ENCODE assay signal across 9 cellular contexts in genomic region chr14:55297611-55298323, GRCh38. TPM values are rescaled to one million over a fixed set of nuclear protein-coding genes. Genes with fewer than 3 reads are reported as not detected.
A peak's percentile ranks its signal among the peaks of the same experiment; 100 is the strongest.
DNase-seq lines count a peak whose midpoint lies in the region; ATAC-seq and TF ChIP-seq lines count a peak whose summit lies in the region.
"Had no signal": no experiment of that assay in that cellular context is flagged by ENCODE, and none has a peak within 500 bp of the region (broad histone marks: within the 10 kb centered on the region; RNA-seq: fewer than 3 reads in every experiment).

No MANE protein-coding gene starts in this region.

- H3K27me3 ChIP-seq in mammary epithelial cell (ENCODE audit: insufficient read depth, low read length) (no peaks in the 10 kb centered on the region), prostate gland (replicated peaks; ENCODE audit: insufficient read depth) (no peaks in the 10 kb centered on the region)

- peak; percentile 59 for TF ChIP-seq CTCF in LNCAP (IDR thresholded peaks at IDR 0.05)
- peak; percentile 24 to 50 for TF ChIP-seq CTCF in mammary epithelial cell (conservative IDR thresholded peaks at IDR 0.05 in 1 of 2, IDR thresholded peaks at IDR 0.05 in 1 of 2; ENCODE audit: extremely low read depth in 1 of 2, insufficient read depth in 1 of 2, low read depth in 1 of 2, low read length in 2 of 2)
- peak in 3 of 4 experiments; percentile 24 to 51 (median 48) for TF ChIP-seq CTCF in prostate gland (IDR thresholded peaks at IDR 0.05)

- BruUV-seq in mammary epithelial cell (replicated peaks; lab: Mats Ljungman, UMichigan), result no TSS peak

- WGBS in mammary epithelial cell (ENCODE audit: low coverage, missing lambda C conversion rate), result 13% methylated on average over 6 of the region's 6 CpGs
- WGBS in prostate gland, result 26% methylated on average over 6 of the region's 6 CpGs

- H3K4me3 ChIP-seq in mammary epithelial cell (replicated peaks in 1 of 3; ENCODE audit: insufficient read depth in 1 of 3, low read depth in 2 of 3, low read length in 3 of 3) (peak overlapping the region in 2 of 3 experiments; percentile 22 to 36), prostate gland (no peak overlapping the region)

- H3K9me3 ChIP-seq in mammary epithelial cell (replicated peaks; ENCODE audit: insufficient read depth, low read length), result no peaks in the 10 kb centered on the region
- H3K9me3 ChIP-seq in prostate gland, result no peaks in the 10 kb centered on the region

- ATAC-seq in GM18517 (IDR thresholded peaks at IDR 0.05; ENCODE audit: unreplicated experiment), result no peak

- H3K27ac ChIP-seq in mammary epithelial cell (ENCODE audit: insufficient read depth, low read depth, low read length) (peak overlapping the region; percentile 41), prostate gland (no peak overlapping the region)

- CTCF ChIA-PET in mammary epithelial cell (lab: Charles Lee; ENCODE audit: low non-redundant PET), result no interaction called here

- DNase-seq in NCI-H748 (lab: John Stamatoyannopoulos, UW; ENCODE audit: unreplicated experiment) (peak; percentile 21), NCI-H748 treated with DMSO at 0.1 percent for 48 hours (lab: John Stamatoyannopoulos, UW) (no peak), mammary epithelial cell (peak; percentile 67), prostate gland (ENCODE audit: low spot score) (peak; percentile 73), DMS 273 treated with DMSO at 0.1 percent for 48 hours (lab: John Stamatoyannopoulos, UW) (no peak), DMS114 treated with DMSO at 0.1 percent for 48 hours (lab: John Stamatoyannopoulos, UW; ENCODE audit: unreplicated experiment) (no peak)
- DNase-seq: SW 1271 had no signal

- TF ChIP-seq POLR2A in prostate gland (IDR thresholded peaks at IDR 0.05), result no peak

- peak overlapping the region; percentile 52 for H2AFZ ChIP-seq in mammary epithelial cell (ENCODE audit: low read depth, low read length)

- in situ Hi-C loops in mammary epithelial cell (cut with MboI; ENCODE audit: low sequenced_read_pairs in 2 of 2), result no loop called here

- H3K9ac ChIP-seq in mammary epithelial cell (ENCODE audit: insufficient read depth, low read length), result no peak overlapping the region

- H3K4me1 ChIP-seq in mammary epithelial cell (ENCODE audit: insufficient read depth, low read length) (peaks cover 26% of the 10 kb centered on the region), prostate gland (replicated peaks) (peaks cover 4% of the 10 kb centered on the region)

- peaks cover 82% of the 10 kb centered on the region for H3K79me2 ChIP-seq in mammary epithelial cell (ENCODE audit: insufficient read depth, low read length)

- H3K4me2 ChIP-seq in mammary epithelial cell (ENCODE audit: insufficient read depth, low read depth, low read length), result peak overlapping the region; percentile 59

- H3K36me3 ChIP-seq in mammary epithelial cell (ENCODE audit: insufficient read depth, low read length), result no peaks in the 10 kb centered on the region
- H3K36me3 ChIP-seq in prostate gland, result no peaks in the 10 kb centered on the region

- intact Hi-C loops in mammary epithelial cell (cut with micrococcal nuclease) (loop anchor here (1.0 kb wide), 1 partner anchor 26 kb away; the partner anchor contains the start of gene FBXO34), prostate gland (cut with DNase I) (no loop called here)

- dilution Hi-C loops in mammary epithelial cell (cut with HindIII; ENCODE audit: low sequenced_read_pairs), result no loop called here

- H4K20me1 ChIP-seq in mammary epithelial cell (ENCODE audit: insufficient read depth, low read length), result no peaks in the 10 kb centered on the region

RNA-seq across cellular contexts. Expression of gene FBXO34, which starts 26.5 kb away (rescaled TPM):
- total RNA-seq in mammary epithelial cell (10 to 100 TPM; 16.1 to 30.8 TPM), prostate gland (10 to 100 TPM; 37.8 to 73.3 TPM)
- polyA plus RNA-seq in mammary epithelial cell, result 12.2 TPM
- polyA minus RNA-seq in mammary epithelial cell, result 29.4 TPM

Comparison
In these comparisons a context has a peak if more than half of its experiments do, and no peak if none do; other contexts are left out.
1. DNase-seq: peak in NCI-H748 (single experiment), mammary epithelial cell (single experiment) and prostate gland (single experiment); none in NCI-H748 treated with DMSO at 0.1 percent for 48 hours (single experiment), DMS 273 treated with DMSO at 0.1 percent for 48 hours (single experiment) and DMS114 treated with DMSO at 0.1 percent for 48 hours (single experiment).
2. H3K4me3 ChIP-seq: peak in mammary epithelial cell (2 of 3); none in prostate gland (0 of 2).
3. Peak in every context shown above with its lines, with median percentiles within 50 percentile points of each other: CTCF ChIP-seq.